In the genomic region with DNA sequence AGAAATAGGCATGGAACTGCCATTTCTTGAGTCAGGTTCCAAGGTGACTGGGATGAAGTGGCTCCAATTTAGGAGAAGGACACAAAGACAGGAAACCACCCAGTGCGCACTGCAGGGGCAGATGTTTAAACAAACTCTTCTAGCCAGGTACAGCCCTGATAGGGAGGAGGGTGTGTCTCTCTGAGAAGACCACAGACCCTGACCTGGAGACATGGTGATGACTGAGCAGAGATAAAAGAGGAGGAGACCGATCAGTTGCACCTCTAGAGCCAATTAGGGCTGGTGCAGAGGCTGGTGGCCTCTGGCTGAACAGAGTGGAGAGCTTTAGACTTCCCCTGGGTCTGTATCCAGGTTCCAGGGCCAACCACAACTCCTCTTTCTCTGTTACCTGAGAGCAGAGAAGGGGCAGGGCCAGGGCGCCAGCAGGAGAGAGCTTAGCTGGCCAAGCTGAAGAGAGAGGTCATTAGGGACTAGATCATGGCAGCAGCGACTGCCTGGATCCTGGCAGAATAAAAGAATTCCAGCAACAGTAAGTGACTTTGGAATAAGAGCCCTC, we compare ENCODE assay signal across 24 cellular contexts. TPM values are rescaled to one million over a fixed set of nuclear protein-coding genes. Genes with fewer than 3 reads are reported as not detected.
DNase-seq lines count a peak whose midpoint lies in the region; ATAC-seq, FAIRE-seq and TF ChIP-seq lines count a peak whose summit lies in the region.
"Had no signal": no experiment of that assay in that cellular context is flagged by ENCODE, and none has a peak within 500 bp of the region (broad histone marks: within the 10 kb centered on the region; RNA-seq: fewer than 3 reads in every experiment).

No MANE protein-coding gene starts in this region.

- H4K20me1 ChIP-seq in HepG2 (ENCODE audit: insufficient read depth, low read length): no peaks in the 10 kb centered on the region
- H4K20me1 ChIP-seq: BLaER1 treated with 17β-estradiol and CSF1 and Interleukin-3, amounts not matched to agents 10 nM and 100 nM had no signal

- TF ChIP-seq POLR2A in HepG2 (IDR thresholded peaks at IDR 0.05; ENCODE audit: insufficient read depth in 1 of 2, low read depth in 2 of 2, low read length in 2 of 2) (no peak), right lobe of liver (IDR thresholded peaks at IDR 0.05) (no peak)

- H3K4me2 ChIP-seq in HepG2 (ENCODE audit: low read depth, low read length): no peak overlapping the region
- H3K4me2 ChIP-seq: BLaER1 treated with 17β-estradiol and CSF1 and Interleukin-3, amounts not matched to agents 10 nM and 100 nM; SK-N-SH had no signal

- H3K36me3 Mint-ChIP-seq in endodermal cell (ENCODE audit: low read depth): peaks cover 9% of the 10 kb centered on the region
- H3K36me3 Mint-ChIP-seq: CD4-positive, alpha-beta memory T cell had no signal

- DNase-seq in HepG2 (ENCODE audit: low spot score): no peak
- no peak for DNase-seq in right lobe of liver
- DNase-seq in NCI-H510A treated with DMSO at 0.1 percent for 48 hours (lab: John Stamatoyannopoulos, UW): peak; percentile 6
- DNase-seq in endodermal cell: peak; percentile 68
- no peak for DNase-seq in SJCRH30
- no peak for DNase-seq in NCI-H774 (lab: John Stamatoyannopoulos, UW)
- DNase-seq: 8988T; Calu3; CD4-positive, alpha-beta memory T cell; DMS153; KBM-7; NCI-H1092; NCI-H1436; NCI-H2081; NCI-H446; SHP77 treated with DMSO at 0.1 percent for 48 hours; SK-N-SH had no signal

- no peak for TF ChIP-seq EP300 in HepG2 (IDR thresholded peaks at IDR 0.05; ENCODE audit: low read depth in 2 of 2, low read length in 2 of 2)
- TF ChIP-seq EP300 in HepG2 (CRISPR knock-in tag; IDR thresholded peaks at IDR 0.05; ENCODE audit: borderline replicate concordance): no peak

- peaks cover 43% of the 10 kb centered on the region for H3K4me1 Mint-ChIP-seq in endodermal cell

- CTCF ChIA-PET in HepG2 (lab: Yijun Ruan, JAX; ENCODE audit: low intra/inter-chr PET ratio, low total read pairs): no interaction called here

- intact Hi-C loops in HepG2 (cut with micrococcal nuclease; ENCODE audit: unreplicated experiment): no loop called here
- intact Hi-C loops in right lobe of liver (cut with DNase I): no loop called here

- H3K9me3 ChIP-seq in HepG2 (ENCODE audit: low read length) (no peaks in the 10 kb centered on the region), right lobe of liver (no peaks in the 10 kb centered on the region), endodermal cell (ENCODE audit: control insufficient read depth, low read length) (no peaks in the 10 kb centered on the region), SJCRH30 (replicated peaks) (no peaks in the 10 kb centered on the region)
- H3K9me3 ChIP-seq: BLaER1 treated with 17β-estradiol and CSF1 and Interleukin-3, amounts not matched to agents 10 nM and 100 nM; SK-N-SH had no signal

- H3K79me2 ChIP-seq in HepG2 (ENCODE audit: insufficient read depth, low read length): peaks cover 15% of the 10 kb centered on the region

- no peak for ATAC-seq in HepG2
- ATAC-seq in right lobe of liver: no peak
- no peak for ATAC-seq in GM18870 (IDR thresholded peaks at IDR 0.05; ENCODE audit: unreplicated experiment)
- no peak for ATAC-seq in GM19324 (IDR thresholded peaks at IDR 0.05; ENCODE audit: low FRiP score, unreplicated experiment)

- H3K4me1 ChIP-seq in HepG2 (ENCODE audit: insufficient read depth, low read length) (peaks cover 80% of the 10 kb centered on the region), right lobe of liver (peaks cover 0 to 27% (median 2%) of the 10 kb centered on the region in 4 donors), endodermal cell (ENCODE audit: control insufficient read depth, insufficient read depth, low read length) (peaks cover 8% of the 10 kb centered on the region), SJCRH30 (peaks cover 22% of the 10 kb centered on the region)

- no peak overlapping the region for H2AFZ ChIP-seq in HepG2 (ENCODE audit: low read length)

- H3K27ac ChIP-seq in HepG2 (ENCODE audit: extremely low read length, insufficient read depth, low read length) (no peak overlapping the region), right lobe of liver (no peak overlapping the region), endodermal cell (ENCODE audit: low read depth, low read length) (no peak overlapping the region), SJCRH30 (no peak overlapping the region)
- H3K27ac ChIP-seq: BLaER1 treated with 17β-estradiol and CSF1 and Interleukin-3, amounts not matched to agents 10 nM and 100 nM; RWPE1 had no signal

- no peaks in the 10 kb centered on the region for H3K27me3 Mint-ChIP-seq in endodermal cell (ENCODE audit: insufficient read depth)

- in situ Hi-C loops in HepG2 (cut with HindIII; ENCODE audit: extremely low pct_ligation_motif_present, low pct_unique_long_range_greater_than_20kb): no loop called here

- TF ChIP-seq RAD21 in HepG2 (CRISPR knock-in tag; IDR thresholded peaks at IDR 0.05): no peak

- H3K27me3 ChIP-seq in HepG2 (ENCODE audit: control insufficient read depth in 1 of 2, insufficient read depth in 2 of 2, low read length in 2 of 2): no peaks in the 10 kb centered on the region; a peak in 1 of 5 replicates
- H3K27me3 ChIP-seq in right lobe of liver: no peaks in the 10 kb centered on the region
- no peaks in the 10 kb centered on the region for H3K27me3 ChIP-seq in endodermal cell (ENCODE audit: control insufficient read depth, insufficient read depth, low read length, poor library complexity, severe bottlenecking)
- H3K27me3 ChIP-seq in SJCRH30: no peaks in the 10 kb centered on the region
- H3K27me3 ChIP-seq: BLaER1 treated with 17β-estradiol and CSF1 and Interleukin-3, amounts not matched to agents 10 nM and 100 nM had no signal

- H3K4me3 ChIP-seq in HepG2 (replicated peaks in 1 of 3; ENCODE audit: insufficient read depth in 1 of 3, low read depth in 2 of 3, low read length in 3 of 3): no peak overlapping the region
- H3K4me3 ChIP-seq in right lobe of liver: no peak overlapping the region
- no peak overlapping the region for H3K4me3 ChIP-seq in endodermal cell (ENCODE audit: low read length)
- H3K4me3 ChIP-seq in SJCRH30: no peak overlapping the region
- H3K4me3 ChIP-seq: BLaER1 treated with 17β-estradiol and CSF1 and Interleukin-3, amounts not matched to agents 10 nM and 100 nM had no signal

- POLR2A ChIA-PET in HepG2 (lab: Yijun Ruan, JAX): no interaction called here

- no peak for FAIRE-seq in HepG2 (lab: Jason Lieb, UNC)
- FAIRE-seq: G401.6, GM12892, H1 had no signal

- 97% methylated on average over 4 of the region's 4 CpGs for WGBS in HepG2 (ENCODE audit: low lambda C conversion rate)
- 80% methylated on average over 2 of the region's 4 CpGs for WGBS in right lobe of liver (ENCODE audit: insufficient coverage, low coverage, low lambda C conversion rate, missing lambda C conversion rate)
- WGBS in endodermal cell (ENCODE audit: insufficient coverage in 1 of 2, insufficient read length in 1 of 2), 2 experiments: 92 to 100% methylated on average over 3 to 4 of the region's 4 CpGs

- no peaks in the 10 kb centered on the region for H3K9me3 Mint-ChIP-seq in endodermal cell
- H3K9me3 Mint-ChIP-seq: CD4-positive, alpha-beta memory T cell had no signal

- no TSS peak for BruUV-seq in HepG2 (replicated peaks; lab: Mats Ljungman, UMichigan)

- H3K27ac Mint-ChIP-seq in endodermal cell: no peak overlapping the region

- H3K9ac ChIP-seq in HepG2 (ENCODE audit: insufficient read depth, low read depth, low read length): no peak overlapping the region
- H3K9ac ChIP-seq in endodermal cell (ENCODE audit: extremely low read depth, low read length, poor library complexity, severe bottlenecking): no peak overlapping the region
- H3K9ac ChIP-seq: BLaER1 treated with 17β-estradiol and CSF1 and Interleukin-3, amounts not matched to agents 10 nM and 100 nM; SK-N-SH had no signal

- TF ChIP-seq CTCF in HepG2 (CRISPR knock-in tag; IDR thresholded peaks at IDR 0.05) (no peak), right lobe of liver (IDR thresholded peaks at IDR 0.05) (no peak), endodermal cell (conservative IDR thresholded peaks at IDR 0.05) (no peak)

- H3K36me3 ChIP-seq in HepG2 (replicated peaks in 1 of 2; ENCODE audit: control insufficient read depth in 1 of 2, insufficient read depth in 2 of 2, low read length in 2 of 2) (no peaks in the 10 kb centered on the region; a peak in 1 of 5 replicates), right lobe of liver (no peaks in the 10 kb centered on the region), endodermal cell (ENCODE audit: control insufficient read depth, insufficient read depth, low read length) (no peaks in the 10 kb centered on the region), SJCRH30 (no peaks in the 10 kb centered on the region)
- H3K36me3 ChIP-seq: BLaER1 treated with 17β-estradiol and CSF1 and Interleukin-3, amounts not matched to agents 10 nM and 100 nM had no signal

- no peak overlapping the region for H3K4me3 Mint-ChIP-seq in endodermal cell
- H3K4me3 Mint-ChIP-seq: CD4-positive, alpha-beta memory T cell had no signal

RNA-seq across cellular contexts. Expression of gene SPOPL, which starts 5.4 kb away (rescaled TPM):
- 51.6 and 68.8 TPM in 2 replicates for total RNA-seq in HepG2 (2016; rRNA removed; fragmentation: Illumina TruSeq; extraction: Trizol)
- total RNA-seq in HepG2 (2016; cell fraction: cytosol; rRNA removed; fragmentation: Illumina TruSeq; extraction: Trizol; ENCODE audit: low read depth): 10.0 and 11.5 TPM in 2 replicates
- 47.5 and 62.1 TPM in 2 replicates for total RNA-seq in HepG2 (2016; cell fraction: insoluble cytoplasmic fraction; rRNA removed; fragmentation: Illumina TruSeq; extraction: Trizol)
- total RNA-seq in HepG2 (2016; cell fraction: membrane; rRNA removed; fragmentation: Illumina TruSeq; extraction: Trizol): 48.3 and 49.1 TPM in 2 replicates
- 43.8 and 44.8 TPM in 2 replicates for total RNA-seq in HepG2 (2016; cell fraction: nucleus; rRNA removed; fragmentation: Illumina TruSeq; extraction: Trizol)
- 11.0 and 12.6 TPM in 2 replicates for polyA plus RNA-seq in HepG2 (2011; rRNA removed)
- polyA plus RNA-seq in HepG2 (2011; cell fraction: cytosol; rRNA removed): 6.4 and 7.3 TPM in 2 replicates
- polyA plus RNA-seq in HepG2 (2011; cell fraction: nucleus; rRNA removed): 11.9 and 15.1 TPM in 2 replicates
- polyA plus RNA-seq in HepG2 (2012): 18.9 and 24.1 TPM in 2 replicates
- 4.1 and 6.0 TPM in 2 replicates for polyA plus RNA-seq in HepG2 (2016; cell fraction: cytosol; fragmentation: Illumina TruSeq; extraction: Trizol; ENCODE audit: low read depth)
- 33.9 and 34.3 TPM in 2 replicates for polyA plus RNA-seq in HepG2 (2016; cell fraction: insoluble cytoplasmic fraction; fragmentation: Illumina TruSeq; extraction: Trizol; ENCODE audit: low read depth)
- polyA plus RNA-seq in HepG2 (2016; cell fraction: membrane; fragmentation: Illumina TruSeq; extraction: Trizol; ENCODE audit: low read depth): 18.7 and 19.9 TPM in 2 replicates
- polyA plus RNA-seq in HepG2 (2016; cell fraction: nucleus; fragmentation: Illumina TruSeq; extraction: Trizol; ENCODE audit: insufficient read depth, low read depth): 16.2 and 18.6 TPM in 2 replicates
- polyA minus RNA-seq in HepG2 (2011; rRNA and poly(A)+ RNA removed; ENCODE audit: low replicate concordance): 4.7 and 17.9 TPM in 2 replicates
- polyA minus RNA-seq in HepG2 (2011; cell fraction: cytosol; rRNA and poly(A)+ RNA removed): 17.1 and 17.5 TPM in 2 replicates
- polyA minus RNA-seq in HepG2 (2011; cell fraction: nucleus; rRNA and poly(A)+ RNA removed): 74.5 and 98.8 TPM in 2 replicates
- total RNA-seq in right lobe of liver: 10 to 100 TPM; 10.6 to 14.8 (median 12.3) TPM
- total RNA-seq in endodermal cell: 10 to 100 TPM; 17.4 to 26.9 TPM
- polyA plus RNA-seq in endodermal cell (2013, experiment 1 of 2): 14.2 TPM
- 11.8 TPM for polyA plus RNA-seq in endodermal cell (2013, experiment 2 of 2)
- 21.3 TPM in 2 replicates for total RNA-seq in SJCRH30 (2014; rRNA removed; shearing (Covaris generic))

Comparison
In these comparisons a context has a peak if more than half of its experiments do, and no peak if none do; other contexts are left out.
1. DNase-seq: peak in NCI-H510A treated with DMSO at 0.1 percent for 48 hours (single experiment) and endodermal cell (single experiment); none in HepG2 (single experiment), right lobe of liver (0 of 3), SJCRH30 (0 of 2) and NCI-H774 (single experiment).